ENCODE assay signal across 2 cellular contexts in the genomic region with DNA sequence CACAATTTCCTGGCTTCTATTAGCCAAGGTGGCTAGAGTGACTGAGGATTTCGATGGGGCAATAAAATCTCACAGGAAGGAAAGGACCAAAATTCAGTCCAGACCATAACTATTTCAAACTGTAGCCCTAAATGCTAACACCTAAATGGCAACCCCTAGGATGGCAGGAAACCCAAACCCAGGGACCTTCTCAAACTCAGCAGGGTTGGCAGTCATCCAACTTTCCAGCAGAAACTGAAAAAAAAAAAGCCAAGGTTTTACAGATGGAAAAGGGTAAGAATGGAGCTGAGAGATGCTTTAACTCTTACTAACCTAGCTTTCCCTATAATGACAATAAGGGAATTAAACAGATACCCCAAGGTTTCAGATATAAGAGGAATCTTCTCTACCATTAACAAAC.
TF ChIP-seq lines count a peak whose summit lies in the region.

No MANE protein-coding gene starts in this region.

TF ChIP-seq in K562, 482 proteins besides CTCF, POLR2A, EP300 and RAD21:
- TF ChIP-seq NFIC (IDR thresholded peaks at IDR 0.05), result peak; percentile 84
- TF ChIP-seq ZFP30 (CRISPR knock-in tag; IDR thresholded peaks at IDR 0.05; ENCODE audit: borderline replicate concordance), result no peak

TF ChIP-seq in HepG2, 621 proteins besides CTCF, POLR2A, EP300 and RAD21:
- no peak for TF ChIP-seq ZNF567 (CRISPR knock-in tag; IDR thresholded peaks at IDR 0.05; ENCODE audit: borderline replicate concordance)
- TF ChIP-seq, protein P1, sequence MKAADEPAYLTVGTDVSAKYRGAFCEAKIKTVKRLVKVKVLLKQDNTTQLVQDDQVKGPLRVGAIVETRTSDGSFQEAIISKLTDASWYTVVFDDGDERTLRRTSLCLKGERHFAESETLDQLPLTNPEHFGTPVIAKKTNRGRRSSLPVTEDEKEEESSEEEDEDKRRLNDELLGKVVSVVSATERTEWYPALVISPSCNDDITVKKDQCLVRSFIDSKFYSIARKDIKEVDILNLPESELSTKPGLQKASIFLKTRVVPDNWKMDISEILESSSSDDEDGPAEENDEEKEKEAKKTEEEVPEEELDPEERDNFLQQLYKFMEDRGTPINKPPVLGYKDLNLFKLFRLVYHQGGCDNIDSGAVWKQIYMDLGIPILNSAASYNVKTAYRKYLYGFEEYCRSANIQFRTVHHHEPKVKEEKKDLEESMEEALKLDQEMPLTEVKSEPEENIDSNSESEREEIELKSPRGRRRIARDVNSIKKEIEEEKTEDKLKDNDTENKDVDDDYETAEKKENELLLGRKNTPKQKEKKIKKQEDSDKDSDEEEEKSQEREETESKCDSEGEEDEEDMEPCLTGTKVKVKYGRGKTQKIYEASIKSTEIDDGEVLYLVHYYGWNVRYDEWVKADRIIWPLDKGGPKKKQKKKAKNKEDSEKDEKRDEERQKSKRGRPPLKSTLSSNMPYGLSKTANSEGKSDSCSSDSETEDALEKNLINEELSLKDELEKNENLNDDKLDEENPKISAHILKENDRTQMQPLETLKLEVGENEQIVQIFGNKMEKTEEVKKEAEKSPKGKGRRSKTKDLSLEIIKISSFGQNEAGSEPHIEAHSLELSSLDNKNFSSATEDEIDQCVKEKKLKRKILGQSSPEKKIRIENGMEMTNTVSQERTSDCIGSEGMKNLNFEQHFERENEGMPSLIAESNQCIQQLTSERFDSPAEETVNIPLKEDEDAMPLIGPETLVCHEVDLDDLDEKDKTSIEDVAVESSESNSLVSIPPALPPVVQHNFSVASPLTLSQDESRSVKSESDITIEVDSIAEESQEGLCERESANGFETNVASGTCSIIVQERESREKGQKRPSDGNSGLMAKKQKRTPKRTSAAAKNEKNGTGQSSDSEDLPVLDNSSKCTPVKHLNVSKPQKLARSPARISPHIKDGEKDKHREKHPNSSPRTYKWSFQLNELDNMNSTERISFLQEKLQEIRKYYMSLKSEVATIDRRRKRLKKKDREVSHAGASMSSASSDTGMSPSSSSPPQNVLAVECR (CRISPR knock-in tag; IDR thresholded peaks at IDR 0.05; ENCODE audit: borderline replicate concordance), result no peak
- TF ChIP-seq, protein P2, sequence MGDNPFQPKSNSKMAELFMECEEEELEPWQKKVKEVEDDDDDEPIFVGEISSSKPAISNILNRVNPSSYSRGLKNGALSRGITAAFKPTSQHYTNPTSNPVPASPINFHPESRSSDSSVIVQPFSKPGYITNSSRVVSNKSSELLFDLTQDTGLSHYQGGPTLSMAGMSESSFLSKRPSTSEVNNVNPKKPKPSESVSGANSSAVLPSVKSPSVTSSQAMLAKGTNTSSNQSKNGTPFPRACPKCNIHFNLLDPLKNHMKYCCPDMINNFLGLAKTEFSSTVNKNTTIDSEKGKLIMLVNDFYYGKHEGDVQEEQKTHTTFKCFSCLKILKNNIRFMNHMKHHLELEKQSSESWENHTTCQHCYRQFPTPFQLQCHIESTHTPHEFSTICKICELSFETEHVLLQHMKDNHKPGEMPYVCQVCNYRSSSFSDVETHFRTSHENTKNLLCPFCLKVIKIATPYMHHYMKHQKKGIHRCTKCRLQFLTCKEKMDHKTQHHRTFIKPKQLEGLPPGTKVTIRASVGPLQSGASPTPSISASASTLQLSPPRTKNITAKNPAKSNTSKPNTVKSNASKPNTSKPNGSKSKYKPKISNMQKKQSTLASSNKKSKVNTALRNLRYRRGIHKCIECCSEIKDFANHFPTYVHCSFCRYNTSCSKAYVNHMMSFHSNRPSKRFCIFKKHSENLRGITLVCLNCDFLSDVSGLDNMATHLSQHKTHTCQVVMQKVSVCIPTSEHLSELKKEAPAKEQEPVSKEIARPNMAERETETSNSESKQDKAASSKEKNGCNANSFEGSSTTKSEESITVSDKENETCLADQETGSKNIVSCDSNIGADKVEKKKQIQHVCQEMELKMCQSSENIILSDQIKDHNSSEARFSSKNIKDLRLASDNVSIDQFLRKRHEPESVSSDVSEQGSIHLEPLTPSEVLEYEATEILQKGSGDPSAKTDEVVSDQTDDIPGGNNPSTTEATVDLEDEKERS (CRISPR knock-in tag; IDR thresholded peaks at IDR 0.05), result no peak
- TF ChIP-seq RCOR2 (CRISPR knock-in tag; IDR thresholded peaks at IDR 0.05), result no peak
- TF ChIP-seq ZSCAN30 (CRISPR knock-in tag; IDR thresholded peaks at IDR 0.05), result no peak
- TF ChIP-seq, protein P3, sequence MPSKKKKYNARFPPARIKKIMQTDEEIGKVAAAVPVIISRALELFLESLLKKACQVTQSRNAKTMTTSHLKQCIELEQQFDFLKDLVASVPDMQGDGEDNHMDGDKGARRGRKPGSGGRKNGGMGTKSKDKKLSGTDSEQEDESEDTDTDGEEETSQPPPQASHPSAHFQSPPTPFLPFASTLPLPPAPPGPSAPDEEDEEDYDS (CRISPR knock-in tag; IDR thresholded peaks at IDR 0.05), result no peak
- no peak for TF ChIP-seq ZNF138 (CRISPR knock-in tag; IDR thresholded peaks at IDR 0.05; ENCODE audit: low read depth)
- TF ChIP-seq, protein P4, sequence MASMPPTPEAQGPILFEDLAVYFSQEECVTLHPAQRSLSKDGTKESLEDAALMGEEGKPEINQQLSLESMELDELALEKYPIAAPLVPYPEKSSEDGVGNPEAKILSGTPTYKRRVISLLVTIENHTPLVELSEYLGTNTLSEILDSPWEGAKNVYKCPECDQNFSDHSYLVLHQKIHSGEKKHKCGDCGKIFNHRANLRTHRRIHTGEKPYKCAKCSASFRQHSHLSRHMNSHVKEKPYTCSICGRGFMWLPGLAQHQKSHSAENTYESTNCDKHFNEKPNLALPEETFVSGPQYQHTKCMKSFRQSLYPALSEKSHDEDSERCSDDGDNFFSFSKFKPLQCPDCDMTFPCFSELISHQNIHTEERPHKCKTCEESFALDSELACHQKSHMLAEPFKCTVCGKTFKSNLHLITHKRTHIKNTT (CRISPR knock-in tag; IDR thresholded peaks at IDR 0.05), result no peak
- TF ChIP-seq RELA (CRISPR knock-in tag; IDR thresholded peaks at IDR 0.05), result no peak
- no peak for TF ChIP-seq ZNF263 (CRISPR knock-in tag; IDR thresholded peaks at IDR 0.05)
- TF ChIP-seq, protein P5, sequence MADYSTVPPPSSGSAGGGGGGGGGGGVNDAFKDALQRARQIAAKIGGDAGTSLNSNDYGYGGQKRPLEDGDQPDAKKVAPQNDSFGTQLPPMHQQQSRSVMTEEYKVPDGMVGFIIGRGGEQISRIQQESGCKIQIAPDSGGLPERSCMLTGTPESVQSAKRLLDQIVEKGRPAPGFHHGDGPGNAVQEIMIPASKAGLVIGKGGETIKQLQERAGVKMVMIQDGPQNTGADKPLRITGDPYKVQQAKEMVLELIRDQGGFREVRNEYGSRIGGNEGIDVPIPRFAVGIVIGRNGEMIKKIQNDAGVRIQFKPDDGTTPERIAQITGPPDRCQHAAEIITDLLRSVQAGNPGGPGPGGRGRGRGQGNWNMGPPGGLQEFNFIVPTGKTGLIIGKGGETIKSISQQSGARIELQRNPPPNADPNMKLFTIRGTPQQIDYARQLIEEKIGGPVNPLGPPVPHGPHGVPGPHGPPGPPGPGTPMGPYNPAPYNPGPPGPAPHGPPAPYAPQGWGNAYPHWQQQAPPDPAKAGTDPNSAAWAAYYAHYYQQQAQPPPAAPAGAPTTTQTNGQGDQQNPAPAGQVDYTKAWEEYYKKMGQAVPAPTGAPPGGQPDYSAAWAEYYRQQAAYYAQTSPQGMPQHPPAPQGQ (CRISPR knock-in tag; IDR thresholded peaks at IDR 0.05; ENCODE audit: borderline replicate concordance), result no peak
- TF ChIP-seq ZNF101 (CRISPR knock-in tag; IDR thresholded peaks at IDR 0.05; ENCODE audit: borderline replicate concordance, low read depth), result no peak
- TF ChIP-seq PAF1 (CRISPR knock-in tag; IDR thresholded peaks at IDR 0.05), result no peak
- TF ChIP-seq ZKSCAN5 (CRISPR knock-in tag; IDR thresholded peaks at IDR 0.05), result no peak
